Comparison of ENCODE assay signal across 13 cellular contexts in genomic region chr11:110453684-110454354, GRCh38. TPM values are rescaled to one million over a fixed set of nuclear protein-coding genes. Genes with fewer than 3 reads are reported as not detected.
DNase-seq lines count a peak whose midpoint lies in the region; ATAC-seq, FAIRE-seq and TF ChIP-seq lines count a peak whose summit lies in the region.
"Had no signal": no experiment of that assay in that cellular context is flagged by ENCODE, and none has a peak within 500 bp of the region (broad histone marks: within the 10 kb centered on the region; RNA-seq: fewer than 3 reads in every experiment).

No MANE protein-coding gene starts in this region.

- peaks cover 58% of the 10 kb centered on the region for H3K4me1 Mint-ChIP-seq in T-helper 2 cell treated with Interferon-gamma antibody and Interleukin-4, amounts not matched to agents 5 μg/mL and 100 μg/mL, for 36 hours (ENCODE audit: low read depth)

- H3K9me3 Mint-ChIP-seq in T-helper 2 cell treated with Interferon-gamma antibody and Interleukin-4, amounts not matched to agents 5 μg/mL and 100 μg/mL, for 36 hours = peaks cover 9% of the 10 kb centered on the region
- H3K9me3 Mint-ChIP-seq: central memory CD8-positive, alpha-beta T cell had no signal

- H3K27ac ChIP-seq in kidney (ENCODE audit: low read depth in 2 of 2, low read length in 2 of 2) = no peak overlapping the region
- H3K27ac ChIP-seq: lower lobe of right lung, prostate gland had no signal

- FAIRE-seq in GM18507 (lab: Jason Lieb, UNC) = peak; percentile 81
- no peak for FAIRE-seq in kidney (lab: Jason Lieb, UNC)

- DNase-seq in GM18507 (ENCODE audit: extremely low spot score, insufficient read length, low read depth) = no peak
- no peak for DNase-seq in T-helper 2 cell treated with Interferon-gamma antibody and Interleukin-4, amounts not matched to agents 5 μg/mL and 100 μg/mL, for 36 hours (ENCODE audit: low spot score)
- DNase-seq in kidney = no peak
- DNase-seq in stimulated activated naive CD4-positive, alpha-beta T cell treated with Interleukin-2 at 50 U/mL for 16 hours (lab: John Stamatoyannopoulos, UW) = no peak
- DNase-seq in NCI-H345 treated with DMSO at 0.1 percent for 48 hours (lab: John Stamatoyannopoulos, UW; ENCODE audit: unreplicated experiment) = no peak
- no peak for DNase-seq in 8988T
- DNase-seq: KG1, lower lobe of right lung, NCI-H446 treated with DMSO at 0.1 percent for 48 hours had no signal

- no peak overlapping the region for H3K9ac ChIP-seq in kidney (ENCODE audit: low read length in 2 of 2)

- peak; percentile 65 for ATAC-seq in GM19467 (IDR thresholded peaks at IDR 0.05; ENCODE audit: unreplicated experiment)
- ATAC-seq in HG02973 (IDR thresholded peaks at IDR 0.05; ENCODE audit: unreplicated experiment) = peak; percentile 85
- ATAC-seq: lower lobe of right lung had no signal

- H3K27me3 Mint-ChIP-seq in T-helper 2 cell treated with Interferon-gamma antibody and Interleukin-4, amounts not matched to agents 5 μg/mL and 100 μg/mL, for 36 hours (ENCODE audit: low read depth) = no peaks in the 10 kb centered on the region
- H3K27me3 Mint-ChIP-seq: central memory CD8-positive, alpha-beta T cell had no signal

- no peaks in the 10 kb centered on the region for H3K4me1 ChIP-seq in kidney (ENCODE audit: control insufficient read depth in 1 of 2, insufficient read depth in 1 of 2, low read depth in 1 of 2, low read length in 2 of 2)
- H3K4me1 ChIP-seq: lower lobe of right lung, prostate gland had no signal

- no peak for TF ChIP-seq CTCF in kidney (IDR thresholded peaks at IDR 0.05; ENCODE audit: borderline replicate concordance, extremely low read depth, insufficient read depth)

- no peak overlapping the region for H3K4me3 ChIP-seq in kidney (ENCODE audit: low read length in 2 of 2)
- H3K4me3 ChIP-seq: lower lobe of right lung, prostate gland had no signal

- no peaks in the 10 kb centered on the region for H3K9me3 ChIP-seq in kidney (ENCODE audit: control insufficient read depth in 1 of 2, low read length in 2 of 2)
- H3K9me3 ChIP-seq: lower lobe of right lung, prostate gland had no signal

- H3K27ac Mint-ChIP-seq in T-helper 2 cell treated with Interferon-gamma antibody and Interleukin-4, amounts not matched to agents 5 μg/mL and 100 μg/mL, for 36 hours = peak overlapping the region; percentile 76

- no peaks in the 10 kb centered on the region for H3K36me3 ChIP-seq in kidney (ENCODE audit: control insufficient read depth in 1 of 2, insufficient read depth in 2 of 2, low read length in 2 of 2)
- H3K36me3 ChIP-seq: prostate gland had no signal

- peaks cover 40% of the 10 kb centered on the region for H3K36me3 Mint-ChIP-seq in T-helper 2 cell treated with Interferon-gamma antibody and Interleukin-4, amounts not matched to agents 5 μg/mL and 100 μg/mL, for 36 hours (ENCODE audit: low read depth)

- peak overlapping the region; percentile 64 for H3K4me3 Mint-ChIP-seq in T-helper 2 cell treated with Interferon-gamma antibody and Interleukin-4, amounts not matched to agents 5 μg/mL and 100 μg/mL, for 36 hours
- H3K4me3 Mint-ChIP-seq: central memory CD8-positive, alpha-beta T cell had no signal

- intact Hi-C loops in kidney (cut with DNase I) = no loop called here

RNA-seq across cellular contexts. Expression of gene FDX1, which starts 24.1 kb away (rescaled TPM):
- 13.1 TPM for total RNA-seq in kidney
- 34.4 TPM for polyA plus RNA-seq in kidney (ENCODE audit: insufficient read depth, low read depth, low replicate concordance)
